8 cellular contexts compared by ENCODE assay signal in genomic region chr19:18007605-18007938, GRCh38. TPM values are rescaled to one million over a fixed set of nuclear protein-coding genes. Genes with fewer than 3 reads are reported as not detected.
DNase-seq lines count a peak whose midpoint lies in the region; ATAC-seq and TF ChIP-seq lines count a peak whose summit lies in the region.

No MANE protein-coding gene starts in this region.

- H3K9me3 Mint-ChIP-seq in activated T-helper 1 cell treated with anti-CD3 and anti-CD28 coated beads, Interleukin-12 subunit alpha, Interleukin-12 subunit beta, Interleukin-2, Interleukin-4 antibody, amounts not matched to agents 30 ng/mL and 10 ng/mL and 1 ng/mL, durations not matched to agents 14 hours and 24 hours and 36 hours, result no peaks in the 10 kb centered on the region

- H3K9me3 ChIP-seq in HCT116 (ENCODE audit: control insufficient read depth in 1 of 2, insufficient read depth in 1 of 2, low read depth in 1 of 2, low read length in 2 of 2) (no peaks in the 10 kb centered on the region), left ventricle myocardium inferior (replicated peaks) (no peaks in the 10 kb centered on the region)

- H3K4me3 ChIP-seq in AG04449 (ENCODE audit: low read depth, low read length), result peak overlapping the region; percentile 60
- no peak overlapping the region for H3K4me3 ChIP-seq in HCT116 (replicated peaks in 1 of 2; ENCODE audit: low read depth in 1 of 2, low read length in 2 of 2)
- peak overlapping the region; percentile 67 for H3K4me3 ChIP-seq in left ventricle myocardium inferior
- H3K4me3 ChIP-seq in skin epidermis, result peak overlapping the region; percentile 34 to 47 (median 44)

- H3K4me1 Mint-ChIP-seq in activated T-helper 1 cell treated with anti-CD3 and anti-CD28 coated beads, Interleukin-12 subunit alpha, Interleukin-12 subunit beta, Interleukin-2, Interleukin-4 antibody, amounts not matched to agents 30 ng/mL and 10 ng/mL and 1 ng/mL, durations not matched to agents 14 hours and 24 hours and 36 hours (ENCODE audit: low read depth), result peaks cover 44% of the 10 kb centered on the region

- H3K4me1 ChIP-seq in HCT116 (ENCODE audit: control insufficient read depth in 1 of 2, insufficient read depth in 2 of 2, low read length in 2 of 2) (peaks cover 2 to 14% of the 10 kb centered on the region in 2 experiments; a peak in 3 of 4 replicates), left ventricle myocardium inferior (peaks cover 64% of the 10 kb centered on the region)

- H3K9ac ChIP-seq in HCT116 (ENCODE audit: low read length), result no peak overlapping the region

- H3K36me3 ChIP-seq in HCT116 (ENCODE audit: control insufficient read depth in 1 of 2, insufficient read depth in 2 of 2, low read length in 2 of 2), result peaks cover 23 to 34% of the 10 kb centered on the region in 2 experiments; a peak in 3 of 4 replicates
- peaks cover 41% of the 10 kb centered on the region for H3K36me3 ChIP-seq in left ventricle myocardium inferior

- no peak for ATAC-seq in HCT116
- ATAC-seq in GM19452 (IDR thresholded peaks at IDR 0.05; ENCODE audit: unreplicated experiment), result no peak

- H3K27ac ChIP-seq in HCT116 (ENCODE audit: low read depth, low read length) (peak overlapping the region; percentile 53; the same call in 1 of the 2 replicates), left ventricle myocardium inferior (replicated peaks) (peak overlapping the region; percentile 90), skin epidermis (peak overlapping the region; percentile 8 to 90 (median 72))

- H3K27ac Mint-ChIP-seq in activated T-helper 1 cell treated with anti-CD3 and anti-CD28 coated beads, Interleukin-12 subunit alpha, Interleukin-12 subunit beta, Interleukin-2, Interleukin-4 antibody, amounts not matched to agents 30 ng/mL and 10 ng/mL and 1 ng/mL, durations not matched to agents 14 hours and 24 hours and 36 hours, result no peak overlapping the region

- no peak for TF ChIP-seq RAD21 in HCT116 (IDR thresholded peaks at IDR 0.05; ENCODE audit: low read depth)

- intact Hi-C loops in HCT116 (cut with micrococcal nuclease) (loop anchor here (1.0 to 10.0 kb wide), 3 partner anchors 51 to 245 kb away; partner anchors contain the start of gene PIK3R2), left ventricle myocardium inferior (cut with micrococcal nuclease) (loop anchor here (2.0 to 5.0 kb wide), 2 partner anchors 40 to 51 kb away; no protein-coding TSS in a partner anchor)
- intact Hi-C loops in activated T-helper 1 cell treated with anti-CD3 and anti-CD28 coated beads, Interleukin-12 subunit alpha, Interleukin-12 subunit beta, Interleukin-2, Interleukin-4 antibody, amounts not matched to agents 30 ng/mL and 10 ng/mL and 1 ng/mL, durations not matched to agents 14 hours and 24 hours and 36 hours (cut with micrococcal nuclease), result loop anchor here (1.0 to 10.0 kb wide), 3 partner anchors 51 to 317 kb away; partner anchors contain the start of genes IFI30 and LSM4

- CTCF ChIA-PET in AG04449 (lab: Yijun Ruan, JAX) (interaction anchor here (0.6 to 18.1 kb wide), 22 partner anchors 9 to 244 kb away, joined by 3 to 666 read pairs (median 6); partner anchors contain the start of genes CCDC124, MAST3 and PIK3R2), HCT116 (lab: Charles Lee) (no interaction called here)

- BruUV-seq in HCT116 (replicated peaks; lab: Mats Ljungman, UMichigan), result no TSS peak

- peak overlapping the region; percentile 93 for H3K4me3 Mint-ChIP-seq in activated T-helper 1 cell treated with anti-CD3 and anti-CD28 coated beads, Interleukin-12 subunit alpha, Interleukin-12 subunit beta, Interleukin-2, Interleukin-4 antibody, amounts not matched to agents 30 ng/mL and 10 ng/mL and 1 ng/mL, durations not matched to agents 14 hours and 24 hours and 36 hours

- H3K36me3 Mint-ChIP-seq in activated T-helper 1 cell treated with anti-CD3 and anti-CD28 coated beads, Interleukin-12 subunit alpha, Interleukin-12 subunit beta, Interleukin-2, Interleukin-4 antibody, amounts not matched to agents 30 ng/mL and 10 ng/mL and 1 ng/mL, durations not matched to agents 14 hours and 24 hours and 36 hours (ENCODE audit: low read depth), result peaks cover 30% of the 10 kb centered on the region

- H3K27me3 Mint-ChIP-seq in activated T-helper 1 cell treated with anti-CD3 and anti-CD28 coated beads, Interleukin-12 subunit alpha, Interleukin-12 subunit beta, Interleukin-2, Interleukin-4 antibody, amounts not matched to agents 30 ng/mL and 10 ng/mL and 1 ng/mL, durations not matched to agents 14 hours and 24 hours and 36 hours (ENCODE audit: insufficient read depth), result no peaks in the 10 kb centered on the region

- TF ChIP-seq CTCF in AG04449 (IDR thresholded peaks at IDR 0.05; ENCODE audit: insufficient read depth, low read length, missing control alignments) (no peak), HCT116 (IDR thresholded peaks at IDR 0.05 in 2 of 3, conservative IDR thresholded peaks at IDR 0.05 in 1 of 3; ENCODE audit: borderline replicate concordance in 1 of 3, insufficient read depth in 1 of 3, low read depth in 2 of 3, low read length in 2 of 3) (no peak), left ventricle myocardium inferior (IDR thresholded peaks at IDR 0.05; ENCODE audit: borderline replicate concordance) (no peak)

- POLR2A ChIA-PET in AG04449 (lab: Yijun Ruan, JAX), result no interaction called here
- POLR2A ChIA-PET in HCT116 (lab: Charles Lee), result no interaction called here

- no peaks in the 10 kb centered on the region for H3K9me2 ChIP-seq in HCT116 (ENCODE audit: insufficient read depth)

- no peak for DNase-seq in AG04449 (ENCODE audit: low read depth, low spot score)
- no peak for DNase-seq in HCT116 (ENCODE audit: low read depth, low spot score)
- DNase-seq in activated T-helper 1 cell treated with anti-CD3 and anti-CD28 coated beads, Interleukin-12 subunit alpha, Interleukin-12 subunit beta, Interleukin-2, Interleukin-4 antibody, amounts not matched to agents 30 ng/mL and 10 ng/mL and 1 ng/mL, durations not matched to agents 14 hours and 24 hours and 36 hours (ENCODE audit: low spot score), result no peak
- no peak for DNase-seq in left ventricle myocardium inferior
- DNase-seq in activated CD4-positive, alpha-beta T cell treated with anti-CD3 and anti-CD28 coated beads, Interleukin-2, amount 50 U/mL, for 4 hours, result no peak
- no peak for DNase-seq in HCEC 1CT

- peaks cover 40% of the 10 kb centered on the region for H3K79me2 ChIP-seq in HCT116 (ENCODE audit: insufficient read depth, low read length)

- no peak for TF ChIP-seq POLR2A in HCT116 (IDR thresholded peaks at IDR 0.05; ENCODE audit: borderline replicate concordance, extremely low read depth, insufficient read depth, insufficient read length)

- H2AFZ ChIP-seq in HCT116 (ENCODE audit: low read depth, low read length, poor library complexity, severe bottlenecking), result no peak overlapping the region

- no peaks in the 10 kb centered on the region for H4K20me1 ChIP-seq in HCT116 (ENCODE audit: insufficient read depth)

- H3K4me2 ChIP-seq in HCT116 (ENCODE audit: low read length), result no peak overlapping the region

- RAD21 ChIA-PET in HCT116 (lab: Charles Lee; ENCODE audit: low non-redundant PET in 1 of 2, low total read pairs in 2 of 2, uncharacterized antibody in 2 of 2, unreplicated experiment in 2 of 2), result no interaction called here

- H3K27me3 ChIP-seq in HCT116 (ENCODE audit: insufficient read depth, low read length) (no peaks in the 10 kb centered on the region), left ventricle myocardium inferior (ENCODE audit: low read depth) (peaks cover 7% of the 10 kb centered on the region)

TF ChIP-seq in HCT116, 20 proteins besides CTCF, POLR2A, EP300 and RAD21 (continues in another document):
- TF ChIP-seq SP1 (IDR thresholded peaks at IDR 0.05; ENCODE audit: low read depth) (no peak), ZBTB33 (IDR thresholded peaks at IDR 0.05; ENCODE audit: extremely low read depth, insufficient replicate concordance, low read length) (no peak), EZH2phosphoT487 (IDR thresholded peaks at IDR 0.05; ENCODE audit: borderline replicate concordance) (no peak), FOSL1 (IDR thresholded peaks at IDR 0.05; ENCODE audit: low read depth) (no peak), MAX (IDR thresholded peaks at IDR 0.05) (no peak), ZFX (IDR thresholded peaks at IDR 0.05) (no peak), CBX3 (IDR thresholded peaks at IDR 0.05; ENCODE audit: low read depth) (no peak), ZNF274 (IDR thresholded peaks at IDR 0.05; ENCODE audit: low read depth, low read length) (no peak), YY1 (IDR thresholded peaks at IDR 0.05; ENCODE audit: extremely low read depth, insufficient replicate concordance, low read depth, low read length) (no peak), TCF7L2 (IDR thresholded peaks at IDR 0.05; ENCODE audit: borderline replicate concordance, extremely low read depth, insufficient read depth, insufficient read length) (no peak)

RNA-seq across cellular contexts. Expression of gene ARRDC2, which starts 0.4 kb away (rescaled TPM):
- 36.5 TPM for total RNA-seq in HCT116 (2021; ENCODE audit: unreplicated experiment)
- 19.2 and 25.3 TPM in 2 replicates for polyA plus RNA-seq in HCT116 (2012)
- total RNA-seq in activated T-helper 1 cell treated with anti-CD3 and anti-CD28 coated beads, Interleukin-12 subunit alpha, Interleukin-12 subunit beta, Interleukin-2, Interleukin-4 antibody, amounts not matched to agents 30 ng/mL and 10 ng/mL and 1 ng/mL, durations not matched to agents 14 hours and 24 hours and 36 hours, result 45.0 and 46.1 TPM in 2 replicates
- 16.6 TPM for total RNA-seq in left ventricle myocardium inferior

RNA-seq across cellular contexts. Expression of gene KCNN1, which starts 40.7 kb away (rescaled TPM):
- 0.61 TPM for total RNA-seq in HCT116 (2021; ENCODE audit: unreplicated experiment)
- polyA plus RNA-seq in HCT116 (2012), result 0.46 and 0.68 TPM in 2 replicates
- total RNA-seq in activated T-helper 1 cell treated with anti-CD3 and anti-CD28 coated beads, Interleukin-12 subunit alpha, Interleukin-12 subunit beta, Interleukin-2, Interleukin-4 antibody, amounts not matched to agents 30 ng/mL and 10 ng/mL and 1 ng/mL, durations not matched to agents 14 hours and 24 hours and 36 hours, result not detected in 2 replicates
- total RNA-seq in left ventricle myocardium inferior, result 0.38 TPM

Comparison
In these comparisons a context has a peak if more than half of its experiments do, and no peak if none do; other contexts are left out.
1. H3K4me3 ChIP-seq: peak in AG04449 (single experiment), left ventricle myocardium inferior (single experiment) and skin epidermis (7 of 7); none in HCT116 (0 of 2).
2. Peak in every context shown above with its lines, with median percentiles within 50 percentile points of each other: H3K27ac ChIP-seq.